In genomic region chr9:74645007-74645639, GRCh38 we compare ENCODE assay signal across 1 cellular context.
TF ChIP-seq lines count a peak whose summit lies in the region.

No MANE protein-coding gene starts in this region.

TF ChIP-seq in Ishikawa, 13 proteins besides CTCF, POLR2A, EP300 and RAD21 (continued from another document):
- TF ChIP-seq USF1 (IDR thresholded peaks at IDR 0.05): no peak
